Comparison of ENCODE assay signal across 8 cellular contexts in the genomic region with DNA sequence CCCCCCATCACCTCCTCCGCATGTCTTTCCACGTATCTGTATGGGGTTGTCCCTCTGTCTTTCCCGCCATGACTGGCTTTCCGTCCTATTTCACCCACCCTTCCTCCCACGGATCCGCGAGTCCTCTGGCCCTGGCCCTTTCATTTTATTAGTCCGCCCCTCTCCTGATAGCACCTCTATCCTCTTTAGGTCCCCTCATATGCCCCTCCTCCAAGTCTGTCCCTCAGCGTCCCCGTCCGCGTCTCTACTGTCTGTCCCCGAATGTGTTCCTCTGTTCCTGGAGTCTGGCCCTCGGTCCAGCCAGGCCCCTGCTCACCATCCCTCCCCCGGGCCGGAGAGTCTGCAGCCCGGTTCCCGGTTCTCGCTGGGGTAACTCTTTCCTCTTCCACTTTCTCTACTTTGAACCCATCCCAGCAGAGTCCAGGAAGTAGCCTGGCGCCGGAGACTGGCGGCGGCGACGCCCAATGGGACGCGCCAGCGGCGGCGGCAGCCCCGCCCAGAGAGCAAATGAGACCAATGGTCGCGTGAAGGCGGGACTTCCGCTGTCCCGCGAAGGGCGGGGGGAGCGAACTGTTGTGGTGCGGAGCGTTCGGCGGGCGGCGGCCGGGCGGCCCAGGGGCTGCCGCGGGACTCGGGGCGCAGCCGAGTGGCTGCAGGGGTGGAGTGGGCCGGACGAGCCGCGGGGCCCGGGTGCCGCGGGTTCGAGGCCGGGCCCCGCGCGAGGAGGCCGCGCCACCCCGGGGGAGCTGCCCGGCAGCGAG. TPM values are rescaled to one million over a fixed set of nuclear protein-coding genes. Genes with fewer than 3 reads are reported as not detected.
DNase-seq lines count a peak whose midpoint lies in the region; ATAC-seq and TF ChIP-seq lines count a peak whose summit lies in the region.

A gene with protein sequence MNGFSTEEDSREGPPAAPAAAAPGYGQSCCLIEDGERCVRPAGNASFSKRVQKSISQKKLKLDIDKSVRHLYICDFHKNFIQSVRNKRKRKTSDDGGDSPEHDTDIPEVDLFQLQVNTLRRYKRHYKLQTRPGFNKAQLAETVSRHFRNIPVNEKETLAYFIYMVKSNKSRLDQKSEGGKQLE (plus strand): TSS at position 576 of the 761 bp plus-strand sequence. CDS start 608 bp downstream, outside the sequence.

- peak within 1 kb of the TSS; percentile 99 for H3K4me3 ChIP-seq in LNCaP clone FGC (ENCODE audit: low read depth, low read length)
- peak within 1 kb of the TSS; percentile 79 for H3K4me3 ChIP-seq in RWPE2 (ENCODE audit: severe bottlenecking)
- peak within 1 kb of the TSS; percentile 96 for H3K4me3 ChIP-seq in fibroblast of mammary gland (ENCODE audit: control insufficient read depth, low read depth, low read length)

- peak; percentile 98 for DNase-seq in ELF-1 (ENCODE audit: low read depth, low spot score)
- peak; percentile 83 for DNase-seq in H4 (ENCODE audit: low spot score)
- peak; percentile 63 for DNase-seq in LNCaP clone FGC (ENCODE audit: low read depth)
- DNase-seq in RWPE2 (ENCODE audit: low spot score): peak; percentile 93
- peak; percentile 96 for DNase-seq in activated T-helper 2 cell treated with anti-CD3 and anti-CD28 coated beads, Interferon-gamma antibody, Interleukin-2, Interleukin-4, amounts not matched to agents 10 μg/mL and 5 μg/mL and 100 μg/mL, durations not matched to agents 14 hours and 24 hours and 36 hours (ENCODE audit: low spot score)
- peak; percentile 87 for DNase-seq in fibroblast of mammary gland (ENCODE audit: low read depth)
- DNase-seq in natural killer cell: peak; percentile 97
- peak; percentile 87 to 97 (median 94) for DNase-seq in stimulated activated naive CD4-positive, alpha-beta T cell (lab: John Stamatoyannopoulos, UW)

- peaks cover 28% of the 10 kb centered on the region for H3K36me3 Mint-ChIP-seq in activated T-helper 2 cell treated with anti-CD3 and anti-CD28 coated beads, Interferon-gamma antibody, Interleukin-2, Interleukin-4, amounts not matched to agents 10 μg/mL and 5 μg/mL and 100 μg/mL, durations not matched to agents 14 hours and 24 hours and 36 hours (ENCODE audit: low read depth)
- H3K36me3 Mint-ChIP-seq in natural killer cell: peaks cover 16% of the 10 kb centered on the region

- H3K36me3 ChIP-seq in RWPE2 (ENCODE audit: low read depth): peaks cover 30% of the 10 kb centered on the region

- H3K27me3 Mint-ChIP-seq in activated T-helper 2 cell treated with anti-CD3 and anti-CD28 coated beads, Interferon-gamma antibody, Interleukin-2, Interleukin-4, amounts not matched to agents 10 μg/mL and 5 μg/mL and 100 μg/mL, durations not matched to agents 14 hours and 24 hours and 36 hours (ENCODE audit: low read depth): no peaks in the 10 kb centered on the region
- no peaks in the 10 kb centered on the region for H3K27me3 Mint-ChIP-seq in natural killer cell (ENCODE audit: low read depth in 2 of 2)

- peaks cover 31% of the 10 kb centered on the region for H3K4me1 Mint-ChIP-seq in activated T-helper 2 cell treated with anti-CD3 and anti-CD28 coated beads, Interferon-gamma antibody, Interleukin-2, Interleukin-4, amounts not matched to agents 10 μg/mL and 5 μg/mL and 100 μg/mL, durations not matched to agents 14 hours and 24 hours and 36 hours (ENCODE audit: low read depth)
- peaks cover 56 to 68% of the 10 kb centered on the region in 2 donors for H3K4me1 Mint-ChIP-seq in natural killer cell

- no peaks in the 10 kb centered on the region for H3K27me3 ChIP-seq in RWPE2 (ENCODE audit: insufficient read depth, poor library complexity, severe bottlenecking)

- intact Hi-C loops in activated T-helper 2 cell treated with anti-CD3 and anti-CD28 coated beads, Interferon-gamma antibody, Interleukin-2, Interleukin-4, amounts not matched to agents 10 μg/mL and 5 μg/mL and 100 μg/mL, durations not matched to agents 14 hours and 24 hours and 36 hours (cut with micrococcal nuclease): loop anchor here (1.0 to 10.0 kb wide), 6 partner anchors 251 to 499 kb away; a partner anchor contains a TSS
- intact Hi-C loops in natural killer cell (cut with micrococcal nuclease): loop anchor here (5.0 to 10.0 kb wide), 3 partner anchors 251 to 497 kb away; a partner anchor contains a TSS

- TF ChIP-seq CTCF in LNCaP clone FGC (IDR thresholded peaks at IDR 0.05; ENCODE audit: control insufficient read depth, extremely low read depth, insufficient read depth) (no peak), RWPE2 (IDR thresholded peaks at IDR 0.05; ENCODE audit: poor library complexity, severe bottlenecking) (no peak), fibroblast of mammary gland (conservative IDR thresholded peaks at IDR 0.05; ENCODE audit: control insufficient read depth, insufficient read depth, low read depth, low read length) (no peak), natural killer cell (IDR thresholded peaks at IDR 0.05) (no peak)

- peak within 1 kb of the TSS; percentile 46 for H3K27ac ChIP-seq in RWPE2 (ENCODE audit: poor library complexity, severe bottlenecking)

- peak within 1 kb of the TSS; percentile 98 for H3K4me3 Mint-ChIP-seq in activated T-helper 2 cell treated with anti-CD3 and anti-CD28 coated beads, Interferon-gamma antibody, Interleukin-2, Interleukin-4, amounts not matched to agents 10 μg/mL and 5 μg/mL and 100 μg/mL, durations not matched to agents 14 hours and 24 hours and 36 hours (ENCODE audit: low read depth)
- peak within 1 kb of the TSS; percentile 99 for H3K4me3 Mint-ChIP-seq in natural killer cell

- no peaks in the 10 kb centered on the region for H3K9me3 Mint-ChIP-seq in activated T-helper 2 cell treated with anti-CD3 and anti-CD28 coated beads, Interferon-gamma antibody, Interleukin-2, Interleukin-4, amounts not matched to agents 10 μg/mL and 5 μg/mL and 100 μg/mL, durations not matched to agents 14 hours and 24 hours and 36 hours
- no peaks in the 10 kb centered on the region for H3K9me3 Mint-ChIP-seq in natural killer cell

- peaks cover 22% of the 10 kb centered on the region for H3K4me1 ChIP-seq in RWPE2 (ENCODE audit: insufficient read depth, poor library complexity, severe bottlenecking)

- peak; percentile 87 for ATAC-seq in RWPE2 (ENCODE audit: low read depth)
- peak; percentile 94 to 99 (median 95) for ATAC-seq in natural killer cell

- no peaks in the 10 kb centered on the region for H3K9me3 ChIP-seq in RWPE2 (ENCODE audit: severe bottlenecking)

- H3K27ac Mint-ChIP-seq in activated T-helper 2 cell treated with anti-CD3 and anti-CD28 coated beads, Interferon-gamma antibody, Interleukin-2, Interleukin-4, amounts not matched to agents 10 μg/mL and 5 μg/mL and 100 μg/mL, durations not matched to agents 14 hours and 24 hours and 36 hours: peak within 1 kb of the TSS; percentile 94
- H3K27ac Mint-ChIP-seq in natural killer cell: peak within 1 kb of the TSS; percentile 92 to 99

RNA-seq across cellular contexts. Expression of the gene that starts here (rescaled TPM):
- 15.0 and 33.4 TPM in 2 replicates for total RNA-seq in H4 (2014; rRNA removed; shearing (Covaris generic))
- 35.9 and 36.0 TPM in 2 replicates for total RNA-seq in activated T-helper 2 cell treated with anti-CD3 and anti-CD28 coated beads, Interferon-gamma antibody, Interleukin-2, Interleukin-4, amounts not matched to agents 10 μg/mL and 5 μg/mL and 100 μg/mL, durations not matched to agents 14 hours and 24 hours and 36 hours
- total RNA-seq in natural killer cell: 10 to 100 TPM; 37.0 to 48.4 (median 47.6) TPM

Comparison
In these comparisons a context has a peak if more than half of its experiments do, and no peak if none do; other contexts are left out.
1. Peak in every context shown above with its lines: DNase-seq, ATAC-seq, H3K4me3 ChIP-seq and H3K27ac ChIP-seq.